1 cellular context compared by ENCODE assay signal in genomic region chr14:100900837-100901390, GRCh38.
TF ChIP-seq lines count a peak whose summit lies in the region.

No MANE protein-coding gene starts in this region.

TF ChIP-seq in HepG2, 621 proteins besides CTCF, POLR2A, EP300 and RAD21 (continued from another document):
- TF ChIP-seq RERE (CRISPR knock-in tag; IDR thresholded peaks at IDR 0.05; ENCODE audit: low read depth) = no peak
- TF ChIP-seq KLF12 (CRISPR knock-in tag; IDR thresholded peaks at IDR 0.05; ENCODE audit: borderline replicate concordance) = no peak
- no peak for TF ChIP-seq KDM5A (IDR thresholded peaks at IDR 0.05; ENCODE audit: borderline replicate concordance, low read length)
- no peak for TF ChIP-seq RBM22 (optimal IDR thresholded peaks at IDR 0.05; ENCODE audit: low read length)
- TF ChIP-seq TARDBP (CRISPR knock-in tag; IDR thresholded peaks at IDR 0.05) = no peak
- 0 out of 2 replicates have a peak, but pooled peaks have one; percentile 49 for TF ChIP-seq CC2D1A (CRISPR knock-in tag; IDR thresholded peaks at IDR 0.05)
- TF ChIP-seq HDAC6 (IDR thresholded peaks at IDR 0.05; ENCODE audit: low read depth, low read length) = no peak
- TF ChIP-seq TFAP4 (IDR thresholded peaks at IDR 0.05; ENCODE audit: borderline replicate concordance, low read depth) = peak; percentile 52; the same call in 1 of the 2 replicates
- no peak for TF ChIP-seq MLXIP (CRISPR knock-in tag; IDR thresholded peaks at IDR 0.05; ENCODE audit: borderline replicate concordance)
- TF ChIP-seq FOXA3 (CRISPR knock-in tag; IDR thresholded peaks at IDR 0.05) = peak; percentile 31; the same call in 1 of the 2 replicates
